24 cellular contexts compared by ENCODE assay signal in the genomic region with DNA sequence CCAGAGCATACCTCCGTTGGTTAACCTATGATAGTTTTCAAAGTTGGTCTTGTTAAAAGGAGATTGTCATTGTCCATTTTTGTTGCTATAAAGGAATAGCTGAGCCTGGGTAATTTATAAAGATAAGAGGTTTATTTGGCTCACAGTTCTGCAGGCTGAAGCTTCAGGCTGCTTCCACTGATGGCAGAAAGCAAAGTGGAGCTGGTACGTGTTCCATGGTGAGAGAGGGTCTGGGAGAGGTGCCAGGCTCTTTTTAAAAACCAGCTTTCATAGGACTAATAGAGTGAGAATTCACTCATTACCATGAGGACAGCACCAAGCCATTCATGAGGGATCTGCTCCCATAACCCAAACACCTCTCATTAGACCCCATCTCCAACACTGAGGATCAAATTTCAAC.
"Had no signal": no experiment of that assay in that cellular context is flagged by ENCODE, and none has a peak within 500 bp of the region (broad histone marks: within the 10 kb centered on the region; RNA-seq: fewer than 3 reads in every experiment).

No MANE protein-coding gene starts in this region.

- H3K4me1 Mint-ChIP-seq: naive B cell; natural killer cell; stimulated activated naive B cell treated with anti-CD40 and anti-IgM and Interleukin-4, amounts not matched to agents 10 μg/mL and 1 μg/mL and 100 μg/mL, for 72 hours had no signal

- H3K9me3 Mint-ChIP-seq: naive B cell; natural killer cell; stimulated activated naive B cell treated with anti-CD40 and anti-IgM and Interleukin-4, amounts not matched to agents 10 μg/mL and 1 μg/mL and 100 μg/mL, for 72 hours had no signal

- H3K27me3 Mint-ChIP-seq: naive B cell; stimulated activated naive B cell treated with anti-CD40 and anti-IgM and Interleukin-4, amounts not matched to agents 10 μg/mL and 1 μg/mL and 100 μg/mL, for 72 hours had no signal

- H3K4me3 Mint-ChIP-seq: naive B cell; natural killer cell; stimulated activated naive B cell treated with anti-CD40 and anti-IgM and Interleukin-4, amounts not matched to agents 10 μg/mL and 1 μg/mL and 100 μg/mL, for 72 hours had no signal

- DNase-seq: kidney glomerular epithelial cell; left cardiac atrium; lower lobe of right lung; mammary epithelial cell; mesenchymal stem cell; naive B cell; natural killer cell; pancreas; posterior cingulate gyrus; retina; right cardiac atrium; stimulated activated CD4-positive, alpha-beta T cell treated with anti-CD3 and anti-CD28 coated beads, Interleukin-12 subunit alpha, Interleukin-12 subunit beta, amount 100 ng/mL, for 4 hours; stimulated activated CD4-positive, alpha-beta T cell treated with anti-CD3 and anti-CD28 coated beads, Interleukin-15, amount 100 ng/mL, for 24 hours; stimulated activated CD4-positive, alpha-beta T cell treated with anti-CD3 and anti-CD28 coated beads, Interleukin-2, amount 100 ng/mL, for 24 hours; stimulated activated CD4-positive, alpha-beta T cell treated with anti-CD3 and anti-CD28 coated beads, Interleukin-4, amount 100 ng/mL, for 1 hour; stimulated activated naive B cell treated with anti-CD40 and anti-IgM and Interleukin-4, amounts not matched to agents 10 μg/mL and 1 μg/mL and 100 μg/mL, for 72 hours; stimulated activated naive CD8-positive, alpha-beta T cell treated with anti-CD3 and anti-CD28 coated beads, Interleukin-15, Interleukin-2, amounts not matched to agents 100 U/mL and 50 U/mL, for 24 hours; stomach; testis; thyroid gland; transverse colon; upper lobe of left lung had no signal

- H3K27ac Mint-ChIP-seq: naive B cell; stimulated activated naive B cell treated with anti-CD40 and anti-IgM and Interleukin-4, amounts not matched to agents 10 μg/mL and 1 μg/mL and 100 μg/mL, for 72 hours had no signal

- ATAC-seq: left cardiac atrium; left lobe of liver; lower lobe of right lung; natural killer cell; pancreas; right cardiac atrium; sciatic nerve; stimulated activated naive B cell treated with anti-CD40 and anti-IgM and Interleukin-4, amounts not matched to agents 10 μg/mL and 1 μg/mL and 100 μg/mL, for 72 hours; stimulated activated naive CD8-positive, alpha-beta T cell treated with anti-CD3 and anti-CD28 coated beads, Interleukin-15, Interleukin-2, amounts not matched to agents 100 U/mL and 50 U/mL, for 24 hours had no signal
